Comparison of ENCODE assay signal across 13 cellular contexts in genomic region chr9:120403543-120403856, GRCh38.
DNase-seq lines count a peak whose midpoint lies in the region; ATAC-seq and TF ChIP-seq lines count a peak whose summit lies in the region.
"Had no signal": no experiment of that assay in that cellular context is flagged by ENCODE, and none has a peak within 500 bp of the region (broad histone marks: within the 10 kb centered on the region; RNA-seq: fewer than 3 reads in every experiment).

No MANE protein-coding gene starts in this region.

- POLR2A ChIA-PET in activated CD8-positive, alpha-beta T cell treated with anti-CD3 and anti-CD28 coated beads for 36 hours (lab: Charles Lee): no interaction called here

- no peaks in the 10 kb centered on the region for H3K79me2 ChIP-seq in mesendoderm (ENCODE audit: control insufficient read depth, insufficient read depth, low read length)

- peaks cover 20% of the 10 kb centered on the region for H3K4me1 Mint-ChIP-seq in activated T-cell treated with anti-CD3 and anti-CD28 coated beads, Interleukin-2, amount 50 U/mL, for 24 hours (ENCODE audit: low read depth)
- H3K4me1 Mint-ChIP-seq in activated CD8-positive, alpha-beta T cell treated with anti-CD3 and anti-CD28 coated beads for 36 hours (ENCODE audit: low read depth): peaks cover 11% of the 10 kb centered on the region
- H3K4me1 Mint-ChIP-seq: neural crest cell had no signal

- H3K9ac ChIP-seq in mesendoderm (ENCODE audit: low read length) (no peak overlapping the region), subcutaneous abdominal adipose tissue (ENCODE audit: low read length in 5 of 5) (no peak overlapping the region)

- H3K36me3 Mint-ChIP-seq in activated T-cell treated with anti-CD3 and anti-CD28 coated beads, Interleukin-2, amount 50 U/mL, for 24 hours (ENCODE audit: low read depth): peaks cover 95% of the 10 kb centered on the region
- H3K36me3 Mint-ChIP-seq in activated CD8-positive, alpha-beta T cell treated with anti-CD3 and anti-CD28 coated beads for 36 hours (ENCODE audit: low read depth): peaks cover 53% of the 10 kb centered on the region

- no peak overlapping the region for H3K4me2 ChIP-seq in mesendoderm (ENCODE audit: low read length)

- H3K9me3 ChIP-seq in subcutaneous abdominal adipose tissue (ENCODE audit: control insufficient read depth in 5 of 5, low read length in 5 of 5): no peaks in the 10 kb centered on the region
- H3K9me3 ChIP-seq: thoracic aorta had no signal

- H3K4me3 ChIP-seq in mesendoderm (ENCODE audit: low read length) (no peak overlapping the region), subcutaneous abdominal adipose tissue (ENCODE audit: low read depth in 1 of 5, low read length in 5 of 5) (no peak overlapping the region), foreskin fibroblast (ENCODE audit: low read depth in 1 of 2, low read length in 2 of 2) (no peak overlapping the region)
- H3K4me3 ChIP-seq: thoracic aorta had no signal

- H4K8ac ChIP-seq in mesendoderm (ENCODE audit: low read depth, low read length): no peak overlapping the region

- intact Hi-C loops in activated CD8-positive, alpha-beta T cell treated with anti-CD3 and anti-CD28 coated beads for 36 hours (cut with micrococcal nuclease): no loop called here

- no peak for DNase-seq in activated T-cell treated with anti-CD3 and anti-CD28 coated beads, Interleukin-2, amount 50 U/mL, for 24 hours
- no peak for DNase-seq in activated T-cell treated with anti-CD3 and anti-CD28 coated beads, Interleukin-2, amount 50 U/mL, for 1 hour
- no peak for DNase-seq in activated CD8-positive, alpha-beta T cell treated with anti-CD3 and anti-CD28 coated beads for 36 hours
- DNase-seq in mesendoderm (peak; percentile 73), DMS153 treated with DMSO at 0.1 percent for 48 hours (lab: John Stamatoyannopoulos, UW; ENCODE audit: unreplicated experiment) (no peak), foreskin fibroblast (no peak)
- DNase-seq: cerebellar nuclear complex, NCI-H1105, NCI-H510A had no signal

- H3K27ac ChIP-seq in mesendoderm (ENCODE audit: low read depth, low read length) (no peak overlapping the region), subcutaneous abdominal adipose tissue (ENCODE audit: low read depth, low read length) (peak overlapping the region; percentile 24)
- H3K27ac ChIP-seq: thoracic aorta had no signal

- H3K27me3 ChIP-seq in mesendoderm (ENCODE audit: insufficient read depth, low read length, poor library complexity) (no peaks in the 10 kb centered on the region), subcutaneous abdominal adipose tissue (ENCODE audit: control insufficient read depth in 5 of 5, insufficient read depth in 4 of 5, low read length in 5 of 5) (no peaks in the 10 kb centered on the region)

- CTCF ChIA-PET in activated CD8-positive, alpha-beta T cell treated with anti-CD3 and anti-CD28 coated beads for 36 hours (lab: Charles Lee): no interaction called here

- H3K27ac Mint-ChIP-seq in activated T-cell treated with anti-CD3 and anti-CD28 coated beads, Interleukin-2, amount 50 U/mL, for 24 hours: peak overlapping the region; percentile 87
- peak overlapping the region; percentile 20 for H3K27ac Mint-ChIP-seq in activated CD8-positive, alpha-beta T cell treated with anti-CD3 and anti-CD28 coated beads for 36 hours

- no CpG with 5 or more reads among the region's 3 CpGs for WGBS in mesendoderm (ENCODE audit: extremely low coverage, insufficient coverage, low lambda C conversion rate)

- no peak overlapping the region for H3K18ac ChIP-seq in mesendoderm (ENCODE audit: low read length)

- ATAC-seq in activated CD8-positive, alpha-beta T cell treated with anti-CD3 and anti-CD28 coated beads for 36 hours: peak; percentile 14
- no peak for ATAC-seq in GM19328 (IDR thresholded peaks at IDR 0.05; ENCODE audit: unreplicated experiment)

- no peaks in the 10 kb centered on the region for H3K79me1 ChIP-seq in mesendoderm (ENCODE audit: low read length)

- H2BK15ac ChIP-seq in mesendoderm (replicated peaks; ENCODE audit: low read depth): no peak overlapping the region

- H2BK5ac ChIP-seq in mesendoderm (ENCODE audit: low read length): no peak overlapping the region

- no peak for TF ChIP-seq CTCF in activated CD8-positive, alpha-beta T cell treated with anti-CD3 and anti-CD28 coated beads for 36 hours (IDR thresholded peaks at IDR 0.05)
- TF ChIP-seq CTCF in foreskin fibroblast (IDR thresholded peaks at IDR 0.05; ENCODE audit: low read depth, low read length): no peak

- H3K9me3 Mint-ChIP-seq in activated T-cell treated with anti-CD3 and anti-CD28 coated beads, Interleukin-2, amount 50 U/mL, for 24 hours: no peaks in the 10 kb centered on the region
- no peaks in the 10 kb centered on the region for H3K9me3 Mint-ChIP-seq in activated CD8-positive, alpha-beta T cell treated with anti-CD3 and anti-CD28 coated beads for 36 hours
- H3K9me3 Mint-ChIP-seq: neural crest cell had no signal

- no peak overlapping the region for H3K56ac ChIP-seq in mesendoderm (ENCODE audit: low read length)

- H2AK5ac ChIP-seq in mesendoderm (ENCODE audit: low read length): no peak overlapping the region

- H4K5ac ChIP-seq in mesendoderm (ENCODE audit: low read length): no peak overlapping the region

- no peak overlapping the region for H3K4ac ChIP-seq in mesendoderm (ENCODE audit: low read depth, low read length)

- H3K4me1 ChIP-seq in mesendoderm (ENCODE audit: control insufficient read depth, low read depth, low read length): no peaks in the 10 kb centered on the region
- H3K4me1 ChIP-seq in subcutaneous abdominal adipose tissue (ENCODE audit: control insufficient read depth in 5 of 5, insufficient read depth in 5 of 5, low read length in 5 of 5): peaks cover 0 to 18% (median 7%) of the 10 kb centered on the region in 5 donors

- H3K36me3 ChIP-seq in mesendoderm (ENCODE audit: control insufficient read depth, insufficient read depth, low read length) (peaks cover 15% of the 10 kb centered on the region), subcutaneous abdominal adipose tissue (ENCODE audit: control insufficient read depth in 5 of 5, insufficient read depth in 5 of 5, low read length in 5 of 5) (peaks cover 8 to 86% (median 77%) of the 10 kb centered on the region in 5 donors)

- no peak overlapping the region for H2BK120ac ChIP-seq in mesendoderm (ENCODE audit: low read depth, low read length)

- H3K27me3 Mint-ChIP-seq in activated T-cell treated with anti-CD3 and anti-CD28 coated beads, Interleukin-2, amount 50 U/mL, for 24 hours: no peaks in the 10 kb centered on the region
- no peaks in the 10 kb centered on the region for H3K27me3 Mint-ChIP-seq in activated CD8-positive, alpha-beta T cell treated with anti-CD3 and anti-CD28 coated beads for 36 hours

- H3K23ac ChIP-seq in mesendoderm (ENCODE audit: low read length): no peak overlapping the region

- H3K4me3 Mint-ChIP-seq in activated T-cell treated with anti-CD3 and anti-CD28 coated beads, Interleukin-2, amount 50 U/mL, for 24 hours: no peak overlapping the region
- H3K4me3 Mint-ChIP-seq in activated CD8-positive, alpha-beta T cell treated with anti-CD3 and anti-CD28 coated beads for 36 hours: no peak overlapping the region
- H3K4me3 Mint-ChIP-seq: neural crest cell had no signal
